Comparison of ENCODE assay signal across 4 cellular contexts in genomic region chr2:111448796-111449195, GRCh38.
A peak's percentile ranks its signal among the peaks of the same experiment; 100 is the strongest.
DNase-seq lines count a peak whose midpoint lies in the region; ATAC-seq, FAIRE-seq and TF ChIP-seq lines count a peak whose summit lies in the region.
"Not testable (repeated sequence)": the region's sequence is repeated elsewhere in the genome, so short reads cannot be mapped to it uniquely, and the experiment has no call there.

No MANE protein-coding gene starts in this region.

- H3K9me2 ChIP-seq in OCI-LY1 (ENCODE audit: low read depth, low read length) = not testable (repeated sequence)

- H3K4me2 ChIP-seq in OCI-LY1 (ENCODE audit: low read length); GM12878 (ENCODE audit: control insufficient read depth, insufficient read depth): not testable (repeated sequence)

- not testable (repeated sequence) for TF ChIP-seq CTCF in OCI-LY1 (IDR thresholded peaks at IDR 0.05; ENCODE audit: low read length); GM12878 (IDR thresholded peaks at IDR 0.05 in 2 of 3, conservative IDR thresholded peaks at IDR 0.05 in 1 of 3; ENCODE audit: control insufficient read depth in 2 of 3, extremely low read depth in 1 of 3, insufficient read depth in 1 of 3, low read depth in 3 of 3, low read length in 3 of 3)

- not testable (repeated sequence) for ATAC-seq in GM12878
- peak; percentile 12 for ATAC-seq in central memory CD8-positive, alpha-beta T cell (replicated peaks; ENCODE audit: extremely low read depth, poor library complexity, severe bottlenecking)
- peak; percentile 21 for ATAC-seq in memory B cell (ENCODE audit: low read depth)

- not testable (repeated sequence) for H3K27me3 ChIP-seq in OCI-LY1 (ENCODE audit: insufficient read depth, low read length); GM12878 (replicated peaks in 1 of 2; ENCODE audit: control insufficient read depth in 2 of 2, insufficient read depth in 2 of 2, low read length in 1 of 2)

- peak overlapping the region; percentile 88 for H3K27ac ChIP-seq in OCI-LY1 (ENCODE audit: low read depth, low read length, poor library complexity, severe bottlenecking)
- H3K27ac ChIP-seq in GM12878 (ENCODE audit: control insufficient read depth, insufficient read depth) = not testable (repeated sequence)

- BruUV-seq in GM12878 (replicated peaks; lab: Mats Ljungman, UMichigan) = TSS peak; percentile 55

- not testable (repeated sequence) for H3K9me3 Mint-ChIP-seq in central memory CD8-positive, alpha-beta T cell; memory B cell

- H3K4me3 Mint-ChIP-seq in central memory CD8-positive, alpha-beta T cell; memory B cell: not testable (repeated sequence)

- not testable (repeated sequence) for H2AFZ ChIP-seq in OCI-LY1 (ENCODE audit: low read length); GM12878 (ENCODE audit: control insufficient read depth, low read depth, low read length)

- WGBS in GM12878 (ENCODE audit: insufficient coverage, insufficient replicate concordance, low lambda C conversion rate, missing lambda C conversion rate) = no CpG with 5 or more reads among the region's 8 CpGs

- not testable (repeated sequence) for H3K4me1 Mint-ChIP-seq in central memory CD8-positive, alpha-beta T cell; memory B cell

- not testable (repeated sequence) for H3K27me3 Mint-ChIP-seq in central memory CD8-positive, alpha-beta T cell; memory B cell

- intact Hi-C loops in GM12878 (cut with micrococcal nuclease; ENCODE audit: unreplicated experiment) = not testable (repeated sequence)

- TF ChIP-seq EP300 in GM12878 (IDR thresholded peaks at IDR 0.05; ENCODE audit: borderline replicate concordance in 1 of 2, control insufficient read depth in 1 of 2, low read depth in 2 of 2, low read length in 2 of 2) = not testable (repeated sequence)

- not testable (repeated sequence) for H3K4me3 ChIP-seq in OCI-LY1 (ENCODE audit: low read depth, low read length, poor library complexity, severe bottlenecking); GM12878

- not testable (repeated sequence) for TF ChIP-seq RAD21 in GM12878 (IDR thresholded peaks at IDR 0.05; ENCODE audit: insufficient read depth, low read depth, low read length)

- in situ Hi-C loops in GM12878 (cut with MboI) = not testable (repeated sequence)

- not testable (repeated sequence) for H3K79me2 ChIP-seq in OCI-LY1 (ENCODE audit: insufficient read depth, low read length); GM12878 (ENCODE audit: control insufficient read depth, insufficient read depth, low read length)

- H3K27ac Mint-ChIP-seq in central memory CD8-positive, alpha-beta T cell (ENCODE audit: low read depth); memory B cell: not testable (repeated sequence)

- not testable (repeated sequence) for H3K9me3 ChIP-seq in OCI-LY1 (ENCODE audit: low read length); GM12878 (replicated peaks; ENCODE audit: control insufficient read depth, insufficient read depth, low read length)

- POLR2A ChIA-PET in GM12878 (lab: Charles Lee) = not testable (repeated sequence)

- CTCF ChIA-PET in GM12878 (lab: Yijun Ruan, JAX) = not testable (repeated sequence)

- RAD21 ChIA-PET in GM12878 (lab: Charles Lee; ENCODE audit: unreplicated experiment) = not testable (repeated sequence)

- not testable (repeated sequence) for H3F3A ChIP-seq in OCI-LY1 (ENCODE audit: insufficient read depth, low read length)

- H4K20me1 ChIP-seq in OCI-LY1 (ENCODE audit: insufficient read depth, low read length); GM12878 (ENCODE audit: control insufficient read depth, insufficient read depth): not testable (repeated sequence)

- not testable (repeated sequence) for FAIRE-seq in GM12878 (lab: Jason Lieb, UNC)

- H3K4me1 ChIP-seq in OCI-LY1 (ENCODE audit: insufficient read depth, low read length, severe bottlenecking) = peaks cover 45% of the 10 kb centered on the region
- not testable (repeated sequence) for H3K4me1 ChIP-seq in GM12878 (ENCODE audit: control insufficient read depth, insufficient read depth, low read length)

- TF ChIP-seq POLR2A in GM12878 (IDR thresholded peaks at IDR 0.05; ENCODE audit: low read depth, low read length) = not testable (repeated sequence)

- DNase-seq in GM12878 (ENCODE audit: low read depth, low spot score); central memory CD8-positive, alpha-beta T cell (ENCODE audit: low spot score in 2 of 2); memory B cell (ENCODE audit: low spot score in 2 of 2): not testable (repeated sequence)

- SMC1A ChIA-PET in GM12878 (lab: Charles Lee; ENCODE audit: uncharacterized antibody, unreplicated experiment) = not testable (repeated sequence)

- H3K9ac ChIP-seq in OCI-LY1 (ENCODE audit: low read length); GM12878 (ENCODE audit: control insufficient read depth, insufficient read depth, low read length): not testable (repeated sequence)

- H3K36me3 Mint-ChIP-seq in central memory CD8-positive, alpha-beta T cell (ENCODE audit: insufficient read depth); memory B cell: not testable (repeated sequence)

- not testable (repeated sequence) for H3K36me3 ChIP-seq in OCI-LY1 (ENCODE audit: insufficient read depth, low read length); GM12878 (ENCODE audit: control insufficient read depth in 2 of 2, insufficient read depth in 2 of 2, low read length in 1 of 2)
